In the genomic region with DNA sequence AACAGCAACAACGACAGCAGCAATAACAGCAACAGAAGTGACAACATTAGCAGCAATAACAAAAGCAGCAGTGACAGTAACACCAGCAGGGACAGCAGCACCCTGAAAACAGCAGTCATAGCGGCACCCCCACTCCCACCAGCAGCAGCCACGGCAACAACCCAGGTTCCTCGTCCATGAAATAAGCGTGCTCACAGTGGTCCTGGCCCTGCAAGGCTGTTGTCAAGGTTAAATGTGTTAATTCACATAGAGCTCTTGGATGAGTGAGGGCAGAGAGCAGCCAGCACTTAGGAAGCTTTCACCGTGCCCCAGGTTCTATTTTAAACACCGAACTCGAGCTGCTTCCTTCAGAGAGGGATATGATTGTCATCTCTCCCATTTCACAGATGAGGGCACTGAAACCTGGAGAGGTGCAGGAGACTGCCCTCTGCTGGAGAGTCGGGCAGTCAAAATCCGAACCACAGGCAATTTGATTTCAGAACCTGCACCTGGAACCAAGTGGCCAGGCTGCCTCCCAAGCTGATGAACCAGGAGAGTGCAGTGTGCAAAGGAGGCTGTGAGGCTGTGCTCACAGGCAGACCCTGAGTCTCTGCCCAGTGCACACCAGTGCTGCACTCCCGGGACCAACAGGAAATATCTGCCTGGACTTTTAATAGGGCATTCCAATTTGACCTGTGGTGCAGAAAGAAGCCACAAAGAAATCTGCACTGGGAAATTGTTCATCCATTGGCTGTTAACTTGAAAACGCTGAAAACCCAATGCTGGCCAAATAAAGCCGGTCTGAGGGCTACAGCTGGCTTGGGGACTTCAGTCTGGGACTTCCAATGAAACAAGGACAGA, we compare ENCODE assay signal across 8 cellular contexts. TPM values are rescaled to one million over a fixed set of nuclear protein-coding genes. Genes with fewer than 3 reads are reported as not detected.
DNase-seq lines count a peak whose midpoint lies in the region; TF ChIP-seq lines count a peak whose summit lies in the region.

No MANE protein-coding gene starts in this region.

- no peaks in the 10 kb centered on the region for H4K20me1 ChIP-seq in smooth muscle cell (ENCODE audit: low read depth)

- H3K9ac ChIP-seq in endodermal cell (ENCODE audit: extremely low read depth, low read length, poor library complexity, severe bottlenecking) (no peak overlapping the region), smooth muscle cell (ENCODE audit: low read depth) (no peak overlapping the region)

- peaks cover 1% of the 10 kb centered on the region for H3K4me1 Mint-ChIP-seq in endodermal cell

- peak; percentile 71 for DNase-seq in activated effector memory CD4-positive, alpha-beta T cell treated with anti-CD3 and anti-CD28 coated beads, Interleukin-2, amount 50 U/mL, for 16 hours
- DNase-seq in activated effector memory CD4-positive, alpha-beta T cell treated with Interleukin-2 at 50 U/mL for 16 hours: no peak
- peak; percentile 7 for DNase-seq in NCI-H460 (ENCODE audit: extremely low read depth, low read depth)
- DNase-seq in endodermal cell: peak; percentile 75
- DNase-seq in smooth muscle cell (lab: John Stamatoyannopoulos, UW; ENCODE audit: unreplicated experiment): no peak
- no peak for DNase-seq in NCI-H1436 (lab: John Stamatoyannopoulos, UW)
- no peak for DNase-seq in NCI-H1417 treated with DMSO at 0.1 percent for 48 hours (lab: John Stamatoyannopoulos, UW)
- no peak for DNase-seq in midbrain (lab: John Stamatoyannopoulos, UW)

- no peak overlapping the region for H3K4me2 ChIP-seq in smooth muscle cell

- H3K4me3 ChIP-seq in endodermal cell (ENCODE audit: low read length) (no peak overlapping the region), smooth muscle cell (no peak overlapping the region)

- no peaks in the 10 kb centered on the region for H3K9me3 ChIP-seq in endodermal cell (ENCODE audit: control insufficient read depth, low read length)
- no peaks in the 10 kb centered on the region for H3K9me3 ChIP-seq in smooth muscle cell (replicated peaks; ENCODE audit: low read depth)

- no peaks in the 10 kb centered on the region for H3K27me3 ChIP-seq in endodermal cell (ENCODE audit: control insufficient read depth, insufficient read depth, low read length, poor library complexity, severe bottlenecking)
- H3K27me3 ChIP-seq in smooth muscle cell (ENCODE audit: low read depth): peaks cover 22% of the 10 kb centered on the region

- no peaks in the 10 kb centered on the region for H3K36me3 Mint-ChIP-seq in endodermal cell (ENCODE audit: low read depth)

- no peaks in the 10 kb centered on the region for H3K79me2 ChIP-seq in smooth muscle cell (ENCODE audit: low read depth)

- no peaks in the 10 kb centered on the region for H3K4me1 ChIP-seq in endodermal cell (ENCODE audit: control insufficient read depth, insufficient read depth, low read length)
- H3K4me1 ChIP-seq in smooth muscle cell (ENCODE audit: low read depth): peaks cover 15% of the 10 kb centered on the region

- H2AFZ ChIP-seq in smooth muscle cell (ENCODE audit: low read depth): no peak overlapping the region

- TF ChIP-seq CTCF in endodermal cell (conservative IDR thresholded peaks at IDR 0.05) (peak; percentile 74), smooth muscle cell (IDR thresholded peaks at IDR 0.05; ENCODE audit: borderline replicate concordance, insufficient read depth, poor library complexity, severe bottlenecking) (peak; percentile 25)

- no peak overlapping the region for H3K27ac ChIP-seq in endodermal cell (ENCODE audit: low read depth, low read length)
- H3K27ac ChIP-seq in smooth muscle cell (ENCODE audit: low read depth): no peak overlapping the region

- no peaks in the 10 kb centered on the region for H3K9me3 Mint-ChIP-seq in endodermal cell

- WGBS in endodermal cell (ENCODE audit: insufficient coverage in 1 of 2, insufficient read length in 1 of 2), 2 experiments: 74 to 78% methylated on average over 12 to 13 of the region's 13 CpGs
- WGBS in smooth muscle cell (ENCODE audit: low lambda C conversion rate): 78% methylated on average over 13 of the region's 13 CpGs

- peaks cover 4% of the 10 kb centered on the region for H3K27me3 Mint-ChIP-seq in endodermal cell (ENCODE audit: insufficient read depth)

- H3K27ac Mint-ChIP-seq in endodermal cell: no peak overlapping the region

- H3K4me3 Mint-ChIP-seq in endodermal cell: no peak overlapping the region

- no peaks in the 10 kb centered on the region for H3F3A ChIP-seq in smooth muscle cell (ENCODE audit: low read depth)

- no peaks in the 10 kb centered on the region for H3K36me3 ChIP-seq in endodermal cell (ENCODE audit: control insufficient read depth, insufficient read depth, low read length)
- no peaks in the 10 kb centered on the region for H3K36me3 ChIP-seq in smooth muscle cell (ENCODE audit: low read depth)

RNA-seq across cellular contexts. Expression of gene FGF3, which starts 22.9 kb away (rescaled TPM):
- not detected in 2 replicates for total RNA-seq in NCI-H460 (2014; rRNA removed; shearing (Covaris generic))
- not detected in 2 replicates for polyA plus RNA-seq in NCI-H460 (2014; cell fraction: nucleus; rRNA removed)
- total RNA-seq in endodermal cell (not detected), smooth muscle cell (not detected in 2 replicates)
- 0.39 TPM for polyA plus RNA-seq in endodermal cell (2013, experiment 1 of 2)
- polyA plus RNA-seq in endodermal cell (2013, experiment 2 of 2): 0.41 TPM
- not detected in 2 replicates for polyA plus RNA-seq in smooth muscle cell

Comparison
In these comparisons a context has a peak if more than half of its experiments do, and no peak if none do; other contexts are left out.
1. DNase-seq: peak in activated effector memory CD4-positive, alpha-beta T cell treated with anti-CD3 and anti-CD28 coated beads, Interleukin-2, amount 50 U/mL, for 16 hours (single experiment), NCI-H460 (single experiment) and endodermal cell (single experiment); none in activated effector memory CD4-positive, alpha-beta T cell treated with Interleukin-2 at 50 U/mL for 16 hours (single experiment), smooth muscle cell (single experiment), NCI-H1436 (single experiment), NCI-H1417 treated with DMSO at 0.1 percent for 48 hours (single experiment) and midbrain (single experiment).